ENCODE assay signal across 17 cellular contexts in genomic region chr11:78714539-78714938, GRCh38.
A peak's percentile ranks its signal among the peaks of the same experiment; 100 is the strongest.
DNase-seq lines count a peak whose midpoint lies in the region; TF ChIP-seq lines count a peak whose summit lies in the region.
"Had no signal": no experiment of that assay in that cellular context is flagged by ENCODE, and none has a peak within 500 bp of the region (broad histone marks: within the 10 kb centered on the region; RNA-seq: fewer than 3 reads in every experiment).

No MANE protein-coding gene starts in this region.

- H3K27me3 ChIP-seq in esophagus muscularis mucosa = no peaks in the 10 kb centered on the region
- H3K27me3 ChIP-seq: right atrium auricular region had no signal

- DNase-seq in DMS153 (lab: John Stamatoyannopoulos, UW) (peak; percentile 88), NCI-H187 treated with DMSO at 0.1 percent for 48 hours (lab: John Stamatoyannopoulos, UW) (peak; percentile 84), NCI-H748 (lab: John Stamatoyannopoulos, UW; ENCODE audit: unreplicated experiment) (peak; percentile 89), iPS-NIHi11 (ENCODE audit: low spot score) (peak; percentile 25), substantia nigra (lab: John Stamatoyannopoulos, UW) (no peak), chondrocyte (ENCODE audit: low spot score) (no peak), esophagus muscularis mucosa (ENCODE audit: extremely low spot score) (no peak), CD1c-positive myeloid dendritic cell (ENCODE audit: extremely low spot score) (no peak)
- DNase-seq: activated CD4-positive, alpha-beta T cell treated with anti-CD3 and anti-CD28 coated beads for 48 hours; activated naive CD4-positive, alpha-beta T cell treated with anti-CD3 and anti-CD28 coated beads, Interleukin-2, amount 10 ng/mL, durations not matched to agents 7 days and 5 days; CD4-positive, alpha-beta T cell; Kasumi-1; mesendoderm; NCI-H1694 had no signal

- H3K27ac ChIP-seq in substantia nigra (ENCODE audit: low read depth, low read length, poor library complexity, severe bottlenecking) = no peak overlapping the region
- H3K27ac ChIP-seq in esophagus muscularis mucosa (replicated peaks in 1 of 4) = no peak overlapping the region
- H3K27ac ChIP-seq: right atrium auricular region, SK-N-MC had no signal

- TF ChIP-seq CTCF in chondrocyte (IDR thresholded peaks at IDR 0.05) (no peak), esophagus muscularis mucosa (IDR thresholded peaks at IDR 0.05) (no peak)

- H3K9me3 Mint-ChIP-seq in chondrocyte (ENCODE audit: low read depth) = no peaks in the 10 kb centered on the region
- H3K9me3 Mint-ChIP-seq: activated naive CD4-positive, alpha-beta T cell treated with anti-CD3 and anti-CD28 coated beads, Interleukin-2, amount 10 ng/mL, durations not matched to agents 7 days and 5 days; CD4-positive, alpha-beta T cell; dendritic cell treated with granulocyte-macrophage colony-stimulating factor and Interleukin-4, amounts not matched to agents 40 ng/mL and 50 ng/mL, for 4 days had no signal

- H3K36me3 ChIP-seq in esophagus muscularis mucosa = no peaks in the 10 kb centered on the region
- H3K36me3 ChIP-seq: right atrium auricular region had no signal

- TF ChIP-seq EP300 in esophagus muscularis mucosa (IDR thresholded peaks at IDR 0.05) = no peak

- H3K27ac Mint-ChIP-seq in chondrocyte (ENCODE audit: unreplicated experiment) = no peak overlapping the region
- H3K27ac Mint-ChIP-seq: activated naive CD4-positive, alpha-beta T cell treated with anti-CD3 and anti-CD28 coated beads, Interleukin-2, amount 10 ng/mL, durations not matched to agents 7 days and 5 days; CD4-positive, alpha-beta T cell; dendritic cell treated with granulocyte-macrophage colony-stimulating factor and Interleukin-4, amounts not matched to agents 40 ng/mL and 50 ng/mL, for 4 days had no signal

- intact Hi-C loops in esophagus muscularis mucosa (cut with DNase I) = no loop called here

- H3K4me3 Mint-ChIP-seq in chondrocyte (ENCODE audit: unreplicated experiment) = no peak overlapping the region
- H3K4me3 Mint-ChIP-seq: activated naive CD4-positive, alpha-beta T cell treated with anti-CD3 and anti-CD28 coated beads, Interleukin-2, amount 10 ng/mL, durations not matched to agents 7 days and 5 days; CD4-positive, alpha-beta T cell; dendritic cell treated with granulocyte-macrophage colony-stimulating factor and Interleukin-4, amounts not matched to agents 40 ng/mL and 50 ng/mL, for 4 days had no signal

- 85% methylated on average over 3 of the region's 3 CpGs for WGBS in esophagus muscularis mucosa

- no peaks in the 10 kb centered on the region for H3K9me3 ChIP-seq in esophagus muscularis mucosa
- H3K9me3 ChIP-seq: right atrium auricular region had no signal

- H3K4me1 ChIP-seq in esophagus muscularis mucosa = no peaks in the 10 kb centered on the region
- H3K4me1 ChIP-seq: right atrium auricular region had no signal

- H3K4me1 Mint-ChIP-seq in chondrocyte (ENCODE audit: low read depth) = peaks cover 12% of the 10 kb centered on the region
- H3K4me1 Mint-ChIP-seq: activated naive CD4-positive, alpha-beta T cell treated with anti-CD3 and anti-CD28 coated beads, Interleukin-2, amount 10 ng/mL, durations not matched to agents 7 days and 5 days had no signal

- no peak overlapping the region for H3K4me3 ChIP-seq in esophagus muscularis mucosa
- H3K4me3 ChIP-seq: right atrium auricular region, SK-N-MC had no signal

- TF ChIP-seq POLR2A in esophagus muscularis mucosa (IDR thresholded peaks at IDR 0.05; ENCODE audit: low read depth) = no peak

- H3K27me3 Mint-ChIP-seq in chondrocyte (ENCODE audit: low read depth) = no peaks in the 10 kb centered on the region
- H3K27me3 Mint-ChIP-seq: CD4-positive, alpha-beta T cell had no signal

- H3K36me3 Mint-ChIP-seq in chondrocyte (ENCODE audit: low read depth) = no peaks in the 10 kb centered on the region
- H3K36me3 Mint-ChIP-seq: activated naive CD4-positive, alpha-beta T cell treated with anti-CD3 and anti-CD28 coated beads, Interleukin-2, amount 10 ng/mL, durations not matched to agents 7 days and 5 days had no signal

Comparison
In these comparisons a context has a peak if more than half of its experiments do, and no peak if none do; other contexts are left out.
1. DNase-seq: peak in DMS153 (single experiment), NCI-H187 treated with DMSO at 0.1 percent for 48 hours (single experiment), NCI-H748 (single experiment) and iPS-NIHi11 (single experiment); none in substantia nigra (0 of 49), chondrocyte (single experiment), esophagus muscularis mucosa (single experiment) and CD1c-positive myeloid dendritic cell (single experiment).